16 cellular contexts compared by ENCODE assay signal in genomic region chr5:93891491-93892480, GRCh38.
DNase-seq lines count a peak whose midpoint lies in the region; ATAC-seq, FAIRE-seq and TF ChIP-seq lines count a peak whose summit lies in the region.
"Had no signal": no experiment of that assay in that cellular context is flagged by ENCODE, and none has a peak within 500 bp of the region (broad histone marks: within the 10 kb centered on the region; RNA-seq: fewer than 3 reads in every experiment).

No MANE protein-coding gene starts in this region.

- TF ChIP-seq EP300 in HepG2 (IDR thresholded peaks at IDR 0.05; ENCODE audit: low read depth in 2 of 2, low read length in 2 of 2) (no peak), HepG2 (CRISPR knock-in tag; IDR thresholded peaks at IDR 0.05; ENCODE audit: borderline replicate concordance) (no peak)

- H3K27ac ChIP-seq in liver (ENCODE audit: low read depth in 1 of 2, low read length in 2 of 2): no peak overlapping the region
- H3K27ac ChIP-seq in HepG2 (ENCODE audit: extremely low read length, insufficient read depth, low read length): no peak overlapping the region
- H3K27ac ChIP-seq in CD8-positive, alpha-beta T cell (ENCODE audit: low read depth, low read length): no peak overlapping the region
- H3K27ac ChIP-seq in CD4-positive, alpha-beta T cell (ENCODE audit: low read depth, low read length): no peak overlapping the region
- H3K27ac ChIP-seq: pancreas had no signal

- no peaks in the 10 kb centered on the region for H3K27me3 ChIP-seq in liver (ENCODE audit: control insufficient read depth in 4 of 4, insufficient read depth in 4 of 4, low read length in 3 of 4)
- no peaks in the 10 kb centered on the region for H3K27me3 ChIP-seq in HepG2 (ENCODE audit: control insufficient read depth in 1 of 2, insufficient read depth in 2 of 2, low read length in 2 of 2)
- no peaks in the 10 kb centered on the region for H3K27me3 ChIP-seq in CD8-positive, alpha-beta T cell (ENCODE audit: insufficient read depth, low read length)
- H3K27me3 ChIP-seq in CD4-positive, alpha-beta T cell (ENCODE audit: control insufficient read depth, insufficient read depth, low read length): no peaks in the 10 kb centered on the region
- H3K27me3 ChIP-seq: pancreas had no signal

- POLR2A ChIA-PET in HepG2 (lab: Yijun Ruan, JAX): no interaction called here
- POLR2A ChIA-PET in CD8-positive, alpha-beta T cell (lab: Charles Lee): no interaction called here
- POLR2A ChIA-PET in CD4-positive, alpha-beta T cell (lab: Charles Lee): no interaction called here

- H3K36me3 ChIP-seq in liver (ENCODE audit: control insufficient read depth in 4 of 4, insufficient read depth in 3 of 4, low read depth in 1 of 4, low read length in 3 of 4) (no peaks in the 10 kb centered on the region), HepG2 (replicated peaks in 1 of 2; ENCODE audit: control insufficient read depth in 1 of 2, insufficient read depth in 2 of 2, low read length in 2 of 2) (no peaks in the 10 kb centered on the region)
- H3K36me3 ChIP-seq in CD8-positive, alpha-beta T cell (ENCODE audit: insufficient read depth, low read length): no peaks in the 10 kb centered on the region
- H3K36me3 ChIP-seq: pancreas had no signal

- no peaks in the 10 kb centered on the region for H4K20me1 ChIP-seq in HepG2 (ENCODE audit: insufficient read depth, low read length)

- WGBS in liver: 74% methylated on average over 4 of the region's 4 CpGs
- 79% methylated on average over 4 of the region's 4 CpGs for WGBS in HepG2 (ENCODE audit: low lambda C conversion rate)

- TF ChIP-seq CTCF in liver (IDR thresholded peaks at IDR 0.05; ENCODE audit: low read depth, low read length, missing input control) (no peak), HepG2 (CRISPR knock-in tag; IDR thresholded peaks at IDR 0.05) (no peak)
- no peak for TF ChIP-seq CTCF in CD8-positive, alpha-beta T cell (IDR thresholded peaks at IDR 0.05)
- TF ChIP-seq CTCF in CD4-positive, alpha-beta T cell (IDR thresholded peaks at IDR 0.05): no peak

- H3K79me2 ChIP-seq in HepG2 (ENCODE audit: insufficient read depth, low read length): no peaks in the 10 kb centered on the region

- no peak overlapping the region for H3K4me3 Mint-ChIP-seq in CD8-positive, alpha-beta T cell
- no peak overlapping the region for H3K4me3 Mint-ChIP-seq in CD4-positive, alpha-beta T cell
- H3K4me3 Mint-ChIP-seq: activated naive CD4-positive, alpha-beta T cell treated with anti-CD3 and anti-CD28 coated beads for 36 hours had no signal

- no peaks in the 10 kb centered on the region for H3K27me3 Mint-ChIP-seq in CD8-positive, alpha-beta T cell (ENCODE audit: low read depth)
- no peaks in the 10 kb centered on the region for H3K27me3 Mint-ChIP-seq in CD4-positive, alpha-beta T cell

- ATAC-seq in HepG2: no peak
- peak; percentile 52 for ATAC-seq in left colon
- no peak for ATAC-seq in CD8-positive, alpha-beta T cell
- no peak for ATAC-seq in HG02798 (IDR thresholded peaks at IDR 0.05; ENCODE audit: poor library complexity, unreplicated experiment)
- no peak for ATAC-seq in CD4-positive, alpha-beta T cell (ENCODE audit: poor library complexity)

- DNase-seq in HepG2 (ENCODE audit: low spot score) (no peak), NCI-H524 (lab: John Stamatoyannopoulos, UW) (peak; percentile 66 to 86), left colon (no peak), GM19240 (ENCODE audit: insufficient read length, low spot score) (no peak)
- no peak for DNase-seq in CD8-positive, alpha-beta T cell
- no peak for DNase-seq in CD4-positive, alpha-beta T cell
- DNase-seq: activated naive CD4-positive, alpha-beta T cell treated with anti-CD3 and anti-CD28 coated beads for 36 hours; central memory CD4-positive, alpha-beta T cell; KG1; mammary epithelial cell; NCI-H526 treated with DMSO at 0.1 percent for 48 hours; pancreas; SIG-M5 had no signal

- intact Hi-C loops in HepG2 (cut with micrococcal nuclease; ENCODE audit: unreplicated experiment): no loop called here
- intact Hi-C loops in left colon (cut with DNase I, micrococcal nuclease): no loop called here
- intact Hi-C loops in CD8-positive, alpha-beta T cell (cut with DNase I, micrococcal nuclease): no loop called here
- intact Hi-C loops in CD4-positive, alpha-beta T cell (cut with DNase I, micrococcal nuclease): no loop called here

- no peak overlapping the region for H3K4me2 ChIP-seq in HepG2 (ENCODE audit: low read depth, low read length)

- CTCF ChIA-PET in HepG2 (lab: Yijun Ruan, JAX; ENCODE audit: low intra/inter-chr PET ratio, low total read pairs): no interaction called here
- CTCF ChIA-PET in CD8-positive, alpha-beta T cell (lab: Charles Lee): no interaction called here
- CTCF ChIA-PET in CD4-positive, alpha-beta T cell (lab: Charles Lee): no interaction called here

- FAIRE-seq in HepG2 (lab: Jason Lieb, UNC): no peak
- FAIRE-seq: D721Med, pancreas had no signal

- no peak overlapping the region for H3K27ac Mint-ChIP-seq in CD8-positive, alpha-beta T cell
- H3K27ac Mint-ChIP-seq in CD4-positive, alpha-beta T cell: no peak overlapping the region
- H3K27ac Mint-ChIP-seq: activated naive CD4-positive, alpha-beta T cell treated with anti-CD3 and anti-CD28 coated beads for 36 hours had no signal

- H3K9me3 ChIP-seq in liver (ENCODE audit: control insufficient read depth in 4 of 4, low read length in 3 of 4) (no peaks in the 10 kb centered on the region), HepG2 (ENCODE audit: low read length) (no peaks in the 10 kb centered on the region)
- no peaks in the 10 kb centered on the region for H3K9me3 ChIP-seq in CD8-positive, alpha-beta T cell (ENCODE audit: low read length)
- H3K9me3 ChIP-seq in CD4-positive, alpha-beta T cell (ENCODE audit: control insufficient read depth, low read length): no peaks in the 10 kb centered on the region
- H3K9me3 ChIP-seq: pancreas had no signal

- TF ChIP-seq RAD21 in liver (IDR thresholded peaks at IDR 0.05): no peak
- TF ChIP-seq RAD21 in HepG2 (CRISPR knock-in tag; IDR thresholded peaks at IDR 0.05): no peak

- peaks cover 5% of the 10 kb centered on the region for H3K36me3 Mint-ChIP-seq in CD8-positive, alpha-beta T cell
- H3K36me3 Mint-ChIP-seq in CD4-positive, alpha-beta T cell (ENCODE audit: low read depth): no peaks in the 10 kb centered on the region

- H3K9me3 Mint-ChIP-seq in CD8-positive, alpha-beta T cell: no peaks in the 10 kb centered on the region
- no peaks in the 10 kb centered on the region for H3K9me3 Mint-ChIP-seq in CD4-positive, alpha-beta T cell
- H3K9me3 Mint-ChIP-seq: activated naive CD4-positive, alpha-beta T cell treated with anti-CD3 and anti-CD28 coated beads for 36 hours had no signal

- no peak for TF ChIP-seq POLR2A in HepG2 (IDR thresholded peaks at IDR 0.05; ENCODE audit: insufficient read depth in 1 of 2, low read depth in 2 of 2, low read length in 2 of 2)

- H3K4me1 Mint-ChIP-seq in CD8-positive, alpha-beta T cell (ENCODE audit: low read depth): peaks cover 11% of the 10 kb centered on the region
- peaks cover 27% of the 10 kb centered on the region for H3K4me1 Mint-ChIP-seq in CD4-positive, alpha-beta T cell (ENCODE audit: low read depth)

- in situ Hi-C loops in HepG2 (cut with HindIII; ENCODE audit: extremely low pct_ligation_motif_present, low pct_unique_long_range_greater_than_20kb): no loop called here

- H2AFZ ChIP-seq in HepG2 (ENCODE audit: low read length): no peak overlapping the region

- H3K4me3 ChIP-seq in liver (ENCODE audit: low read depth in 1 of 3, low read length in 3 of 3) (no peak overlapping the region), HepG2 (replicated peaks in 1 of 3; ENCODE audit: insufficient read depth in 1 of 3, low read depth in 2 of 3, low read length in 3 of 3) (no peak overlapping the region)
- H3K4me3 ChIP-seq in CD8-positive, alpha-beta T cell (ENCODE audit: low read depth, low read length): no peak overlapping the region
- H3K4me3 ChIP-seq: pancreas had no signal

- H3K4me1 ChIP-seq in liver (ENCODE audit: control insufficient read depth in 4 of 4, insufficient read depth in 4 of 4, low read length in 3 of 4) (peaks cover 2 to 6% (median 4%) of the 10 kb centered on the region in 4 donors), HepG2 (ENCODE audit: insufficient read depth, low read length) (peaks cover 13% of the 10 kb centered on the region)
- H3K4me1 ChIP-seq in CD8-positive, alpha-beta T cell (ENCODE audit: insufficient read depth, low read length): no peaks in the 10 kb centered on the region
- H3K4me1 ChIP-seq: pancreas had no signal

- no peak overlapping the region for H3K9ac ChIP-seq in liver (ENCODE audit: low read depth in 1 of 2, low read length in 2 of 2)
- no peak overlapping the region for H3K9ac ChIP-seq in HepG2 (ENCODE audit: insufficient read depth, low read depth, low read length)

- no TSS peak for BruUV-seq in HepG2 (replicated peaks; lab: Mats Ljungman, UMichigan)

TF ChIP-seq in liver, 16 proteins besides CTCF, POLR2A, EP300 and RAD21:
- TF ChIP-seq TAF1 (conservative IDR thresholded peaks at IDR 0.05) (no peak), HNF4A (conservative IDR thresholded peaks at IDR 0.05) (peak; percentile 18 to 21), SP1 (IDR thresholded peaks at IDR 0.05) (no peak)
TF ChIP-seq in liver: peak in this region for 1.

TF ChIP-seq in HepG2, 621 proteins besides CTCF, POLR2A, EP300 and RAD21:
- no peak for TF ChIP-seq NCOA2 (CRISPR knock-in tag; IDR thresholded peaks at IDR 0.05)
- TF ChIP-seq BCL6 (CRISPR knock-in tag; IDR thresholded peaks at IDR 0.05): no peak
- no peak for TF ChIP-seq ZNF382 (CRISPR knock-in tag; IDR thresholded peaks at IDR 0.05; ENCODE audit: borderline replicate concordance)
- no peak for TF ChIP-seq ZNF784 (CRISPR knock-in tag; IDR thresholded peaks at IDR 0.05; ENCODE audit: borderline replicate concordance)

Comparison
In these comparisons a context has a peak if more than half of its experiments do, and no peak if none do; other contexts are left out.
1. DNase-seq: peak in NCI-H524 (2 of 2); none in HepG2 (single experiment), left colon (0 of 2), GM19240 (single experiment), CD8-positive, alpha-beta T cell (0 of 7) and CD4-positive, alpha-beta T cell (0 of 10).